Comparison of ENCODE assay signal across 7 cellular contexts in the genomic region with DNA sequence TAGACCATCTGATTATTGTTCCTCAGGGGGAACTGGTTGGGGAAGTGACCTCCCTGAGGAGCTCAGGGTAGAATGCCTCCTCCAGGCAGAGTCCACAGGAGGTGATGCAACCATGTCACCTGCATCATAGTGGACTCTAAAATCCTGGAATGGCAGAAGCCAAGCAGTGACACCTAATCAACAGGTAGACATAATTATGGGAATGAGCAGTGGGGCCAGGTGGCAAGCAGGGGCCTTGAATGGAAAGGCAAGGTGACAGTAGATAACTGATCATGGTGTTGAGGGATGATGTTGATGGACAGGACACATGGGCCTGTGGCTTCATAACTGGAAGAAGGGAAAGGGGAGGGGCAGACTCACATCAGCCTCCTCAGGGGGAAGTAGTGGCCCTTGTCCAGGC.
"Had no signal": no experiment of that assay in that cellular context is flagged by ENCODE, and none has a peak within 500 bp of the region (broad histone marks: within the 10 kb centered on the region; RNA-seq: fewer than 3 reads in every experiment).

No MANE protein-coding gene starts in this region.

- H3K4me3 ChIP-seq: GM23338 had no signal

- DNase-seq: H9, HCEC 1CT, HFFc6, KBM-7 had no signal

- H3K27ac ChIP-seq: HL-60 had no signal

- ATAC-seq: GM23338, HepG2 had no signal
